In genomic region chr2:121897335-121897970, GRCh38 we compare ENCODE assay signal across 9 cellular contexts.
DNase-seq lines count a peak whose midpoint lies in the region; ATAC-seq and TF ChIP-seq lines count a peak whose summit lies in the region.
"Had no signal": no experiment of that assay in that cellular context is flagged by ENCODE, and none has a peak within 500 bp of the region (broad histone marks: within the 10 kb centered on the region; RNA-seq: fewer than 3 reads in every experiment).

No MANE protein-coding gene starts in this region.

- CTCF ChIA-PET in Calu3 (lab: Charles Lee), result interaction anchor here (0.6 to 1.0 kb wide), 4 partner anchors 10 to 42 kb away, joined by 3 to 4 read pairs (median 4); no protein-coding TSS in a partner anchor

- H3K9me3 ChIP-seq in Peyer's patch, result no peaks in the 10 kb centered on the region
- H3K9me3 ChIP-seq: neutrophil had no signal

- peaks cover 51% of the 10 kb centered on the region for H3K27me3 Mint-ChIP-seq in Calu3 (ENCODE audit: unreplicated experiment)

- H3K4me3 ChIP-seq in Peyer's patch, result no peak overlapping the region

- TF ChIP-seq POLR2A in Peyer's patch (IDR thresholded peaks at IDR 0.05), result no peak

- no peaks in the 10 kb centered on the region for H3K9me3 Mint-ChIP-seq in Calu3 (ENCODE audit: low read depth, unreplicated experiment)

- peak; percentile 84 for ATAC-seq in GM18519 (IDR thresholded peaks at IDR 0.05; ENCODE audit: low FRiP score, unreplicated experiment)
- peak; percentile 81 for ATAC-seq in HG02870 (IDR thresholded peaks at IDR 0.05; ENCODE audit: unreplicated experiment)

- no peak overlapping the region for H3K27ac Mint-ChIP-seq in Calu3 (ENCODE audit: unreplicated experiment)

- peak; percentile 53 for DNase-seq in Calu3
- peak; percentile 67 for DNase-seq in NCI-H2171 treated with DMSO at 0.1 percent for 48 hours (lab: John Stamatoyannopoulos, UW)
- peak; percentile 28 to 49 for DNase-seq in T47D (ENCODE audit: low read depth in 1 of 2, low spot score in 1 of 2)
- peak; percentile 58 for DNase-seq in posterior vena cava (ENCODE audit: low spot score)
- DNase-seq in putamen (ENCODE audit: low spot score), result no peak
- no peak for DNase-seq in Peyer's patch

- TF ChIP-seq CTCF in Calu3 (IDR thresholded peaks at IDR 0.05; ENCODE audit: unreplicated experiment) (peak; percentile 57), Peyer's patch (IDR thresholded peaks at IDR 0.05) (peak in 3 of 6 experiments; percentile 41 to 45 (median 41))

- no peaks in the 10 kb centered on the region for H3K4me1 Mint-ChIP-seq in Calu3 (ENCODE audit: low read depth, unreplicated experiment)

- H3K27me3 ChIP-seq in Peyer's patch, result no peaks in the 10 kb centered on the region
- H3K27me3 ChIP-seq: neutrophil had no signal

- BruUV-seq in Calu3 (replicated peaks; lab: Mats Ljungman, UMichigan), result no TSS peak

- H3K36me3 Mint-ChIP-seq in Calu3 (ENCODE audit: insufficient read depth, unreplicated experiment), result no peaks in the 10 kb centered on the region

- intact Hi-C loops in Calu3 (cut with micrococcal nuclease; ENCODE audit: unreplicated experiment), result no loop called here
- intact Hi-C loops in posterior vena cava (cut with DNase I), result no loop called here

- H3K27ac ChIP-seq in Peyer's patch, result no peak overlapping the region
- H3K27ac ChIP-seq: neutrophil had no signal

- no peaks in the 10 kb centered on the region for H3K36me3 ChIP-seq in Peyer's patch
- H3K36me3 ChIP-seq: neutrophil had no signal

- no peak overlapping the region for H3K4me3 Mint-ChIP-seq in Calu3 (ENCODE audit: low read depth, unreplicated experiment)

- no peaks in the 10 kb centered on the region for H3K4me1 ChIP-seq in Peyer's patch

- in situ Hi-C loops in T47D (cut with HindIII; ENCODE audit: low pct_unique_long_range_greater_than_20kb, low sequenced_read_pairs), result no loop called here

Comparison
In these comparisons a context has a peak if more than half of its experiments do, and no peak if none do; other contexts are left out.
1. DNase-seq: peak in Calu3 (single experiment), NCI-H2171 treated with DMSO at 0.1 percent for 48 hours (single experiment), T47D (2 of 2) and posterior vena cava (single experiment); none in putamen (single experiment) and Peyer's patch (0 of 3).